In genomic region chr6:30895343-30895742, GRCh38 we compare ENCODE assay signal across 28 cellular contexts. TPM values are rescaled to one million over a fixed set of nuclear protein-coding genes. Genes with fewer than 3 reads are reported as not detected.
"Had no signal": no experiment of that assay in that cellular context is flagged by ENCODE, and none has a peak within 500 bp of the region (broad histone marks: within the 10 kb centered on the region; RNA-seq: fewer than 3 reads in every experiment).

No MANE protein-coding gene starts in this region.

- H3K27me3 ChIP-seq: brain microvascular endothelial cell, colonic mucosa, heart left ventricle, left lung, right lobe of liver, transverse colon, uterus had no signal

- H3K27ac ChIP-seq: brain microvascular endothelial cell, colonic mucosa, heart left ventricle, left lung, right lobe of liver, transverse colon, uterus, WERI-Rb-1 had no signal

- H3K27me3 Mint-ChIP-seq: activated CD4-positive, alpha-beta memory T cell treated with anti-CD3 and anti-CD28 coated beads for 36 hours; activated CD4-positive, alpha-beta T cell treated with anti-CD3 and anti-CD28 coated beads for 36 hours; activated CD8-positive, alpha-beta memory T cell treated with anti-CD3 and anti-CD28 coated beads, Interleukin-2, amount 10 ng/mL, durations not matched to agents 7 days and 5 days; activated naive CD8-positive, alpha-beta T cell treated with anti-CD3 and anti-CD28 coated beads, Interleukin-2, amount 10 ng/mL, durations not matched to agents 7 days and 5 days; activated T-helper 17 cell treated with anti-CD3 and anti-CD28 coated beads, Interleukin-2, amount 50 U/mL, for 72 hours; stimulated activated naive B cell treated with anti-CD40 and anti-IgM and Interleukin-4, amounts not matched to agents 10 μg/mL and 1 μg/mL and 100 μg/mL, for 72 hours had no signal

- DNase-seq: activated CD4-positive, alpha-beta memory T cell treated with anti-CD3 and anti-CD28 coated beads for 36 hours; activated CD4-positive, alpha-beta T cell treated with anti-CD3 and anti-CD28 coated beads for 36 hours; activated CD8-positive, alpha-beta memory T cell treated with anti-CD3 and anti-CD28 coated beads, Interleukin-2, amount 10 ng/mL, durations not matched to agents 7 days and 5 days; activated naive CD4-positive, alpha-beta T cell treated with Interleukin-2 at 50 U/mL for 16 hours; activated naive CD8-positive, alpha-beta T cell treated with anti-CD3 and anti-CD28 coated beads, Interleukin-2, amount 10 ng/mL, durations not matched to agents 7 days and 5 days; activated T-cell treated with anti-CD3 and anti-CD28 coated beads, Interleukin-2, amount 50 U/mL, for 1 hour; amygdala; brain microvascular endothelial cell; central memory CD4-positive, alpha-beta T cell; colonic mucosa; heart left ventricle; nephron progenitor cell; right lobe of liver; stimulated activated CD4-positive, alpha-beta T cell treated with anti-CD3 and anti-CD28 coated beads, Interleukin-4, amount 100 ng/mL, for 24 hours; stimulated activated naive B cell treated with anti-CD40 and anti-IgM and Interleukin-4, amounts not matched to agents 10 μg/mL and 1 μg/mL and 100 μg/mL, for 72 hours; SW 1271; transverse colon; uterus; WERI-Rb-1 had no signal

- H3K9me3 Mint-ChIP-seq: activated CD4-positive, alpha-beta memory T cell treated with anti-CD3 and anti-CD28 coated beads for 36 hours; activated naive CD8-positive, alpha-beta T cell treated with anti-CD3 and anti-CD28 coated beads, Interleukin-2, amount 10 ng/mL, durations not matched to agents 7 days and 5 days; activated T-helper 17 cell treated with anti-CD3 and anti-CD28 coated beads, Interleukin-2, amount 50 U/mL, for 72 hours; nephron progenitor cell; stimulated activated naive B cell treated with anti-CD40 and anti-IgM and Interleukin-4, amounts not matched to agents 10 μg/mL and 1 μg/mL and 100 μg/mL, for 72 hours had no signal

- H3K4me3 Mint-ChIP-seq: activated CD4-positive, alpha-beta memory T cell treated with anti-CD3 and anti-CD28 coated beads for 36 hours; activated CD4-positive, alpha-beta T cell treated with anti-CD3 and anti-CD28 coated beads for 36 hours; activated CD8-positive, alpha-beta memory T cell treated with anti-CD3 and anti-CD28 coated beads, Interleukin-2, amount 10 ng/mL, durations not matched to agents 7 days and 5 days; activated naive CD8-positive, alpha-beta T cell treated with anti-CD3 and anti-CD28 coated beads, Interleukin-2, amount 10 ng/mL, durations not matched to agents 7 days and 5 days; activated T-helper 17 cell treated with anti-CD3 and anti-CD28 coated beads, Interleukin-2, amount 50 U/mL, for 72 hours; nephron progenitor cell; stimulated activated naive B cell treated with anti-CD40 and anti-IgM and Interleukin-4, amounts not matched to agents 10 μg/mL and 1 μg/mL and 100 μg/mL, for 72 hours had no signal

- H3K4me2 ChIP-seq: smooth muscle cell had no signal

- ATAC-seq: activated CD4-positive, alpha-beta T cell treated with anti-CD3 and anti-CD28 coated beads for 36 hours; activated CD8-positive, alpha-beta memory T cell treated with anti-CD3 and anti-CD28 coated beads, Interleukin-2, amount 10 ng/mL, durations not matched to agents 7 days and 5 days; activated T-helper 17 cell treated with anti-CD3 and anti-CD28 coated beads, Interleukin-2, amount 50 U/mL, for 72 hours; heart left ventricle; left lung; right lobe of liver had no signal

- H3K9me3 ChIP-seq: colonic mucosa, heart left ventricle, left lung, right lobe of liver, transverse colon, uterus had no signal

- H3K4me3 ChIP-seq: colonic mucosa, heart left ventricle, left lung, right lobe of liver, smooth muscle cell, transverse colon, uterus had no signal

- H3K36me3 Mint-ChIP-seq: activated CD4-positive, alpha-beta memory T cell treated with anti-CD3 and anti-CD28 coated beads for 36 hours; activated CD8-positive, alpha-beta memory T cell treated with anti-CD3 and anti-CD28 coated beads, Interleukin-2, amount 10 ng/mL, durations not matched to agents 7 days and 5 days had no signal

- H3K4me1 ChIP-seq: colonic mucosa, left lung, right lobe of liver, transverse colon, uterus had no signal

- H3K36me3 ChIP-seq: right lobe of liver, uterus had no signal

- H3K27ac Mint-ChIP-seq: activated CD4-positive, alpha-beta memory T cell treated with anti-CD3 and anti-CD28 coated beads for 36 hours; activated CD4-positive, alpha-beta T cell treated with anti-CD3 and anti-CD28 coated beads for 36 hours; activated CD8-positive, alpha-beta memory T cell treated with anti-CD3 and anti-CD28 coated beads, Interleukin-2, amount 10 ng/mL, durations not matched to agents 7 days and 5 days; activated T-helper 17 cell treated with anti-CD3 and anti-CD28 coated beads, Interleukin-2, amount 50 U/mL, for 72 hours; stimulated activated naive B cell treated with anti-CD40 and anti-IgM and Interleukin-4, amounts not matched to agents 10 μg/mL and 1 μg/mL and 100 μg/mL, for 72 hours had no signal

- H3K4me1 Mint-ChIP-seq: activated CD4-positive, alpha-beta T cell treated with anti-CD3 and anti-CD28 coated beads for 36 hours; activated CD8-positive, alpha-beta memory T cell treated with anti-CD3 and anti-CD28 coated beads, Interleukin-2, amount 10 ng/mL, durations not matched to agents 7 days and 5 days; activated naive CD8-positive, alpha-beta T cell treated with anti-CD3 and anti-CD28 coated beads, Interleukin-2, amount 10 ng/mL, durations not matched to agents 7 days and 5 days; activated T-helper 17 cell treated with anti-CD3 and anti-CD28 coated beads, Interleukin-2, amount 50 U/mL, for 72 hours had no signal

RNA-seq across cellular contexts. Expression of gene SFTA2, which starts 36.6 kb away (rescaled TPM):
- total RNA-seq: activated CD4-positive, alpha-beta memory T cell treated with anti-CD3 and anti-CD28 coated beads for 36 hours; activated CD4-positive, alpha-beta T cell treated with anti-CD3 and anti-CD28 coated beads for 36 hours; activated CD8-positive, alpha-beta memory T cell treated with anti-CD3 and anti-CD28 coated beads, Interleukin-2, amount 10 ng/mL, durations not matched to agents 7 days and 5 days; activated naive CD8-positive, alpha-beta T cell treated with anti-CD3 and anti-CD28 coated beads, Interleukin-2, amount 10 ng/mL, durations not matched to agents 7 days and 5 days; activated T-helper 17 cell treated with anti-CD3 and anti-CD28 coated beads, Interleukin-2, amount 50 U/mL, for 72 hours; frontal cortex; heart left ventricle; myocyte; osteocyte; pulmonary artery endothelial cell; right lobe of liver; smooth muscle cell; T-helper 2 cell treated with Interferon-gamma antibody and Interleukin-4, amounts not matched to agents 100 ng/mL and 5 ng/mL, for 36 hours; transverse colon had no signal
- polyA plus RNA-seq: heart left ventricle, smooth muscle cell had no signal

RNA-seq across cellular contexts. Expression of gene MUCL3, which starts 45.4 kb away (rescaled TPM):
- total RNA-seq: activated CD4-positive, alpha-beta memory T cell treated with anti-CD3 and anti-CD28 coated beads for 36 hours; activated CD4-positive, alpha-beta T cell treated with anti-CD3 and anti-CD28 coated beads for 36 hours; activated CD8-positive, alpha-beta memory T cell treated with anti-CD3 and anti-CD28 coated beads, Interleukin-2, amount 10 ng/mL, durations not matched to agents 7 days and 5 days; activated naive CD8-positive, alpha-beta T cell treated with anti-CD3 and anti-CD28 coated beads, Interleukin-2, amount 10 ng/mL, durations not matched to agents 7 days and 5 days; activated T-helper 17 cell treated with anti-CD3 and anti-CD28 coated beads, Interleukin-2, amount 50 U/mL, for 72 hours; frontal cortex; kidney epithelial cell; myocyte; osteocyte; pulmonary artery endothelial cell; right lobe of liver; T-helper 2 cell treated with Interferon-gamma antibody and Interleukin-4, amounts not matched to agents 100 ng/mL and 5 ng/mL, for 36 hours had no signal
- polyA plus RNA-seq: smooth muscle cell had no signal
